23 cellular contexts compared by ENCODE assay signal in the genomic region with DNA sequence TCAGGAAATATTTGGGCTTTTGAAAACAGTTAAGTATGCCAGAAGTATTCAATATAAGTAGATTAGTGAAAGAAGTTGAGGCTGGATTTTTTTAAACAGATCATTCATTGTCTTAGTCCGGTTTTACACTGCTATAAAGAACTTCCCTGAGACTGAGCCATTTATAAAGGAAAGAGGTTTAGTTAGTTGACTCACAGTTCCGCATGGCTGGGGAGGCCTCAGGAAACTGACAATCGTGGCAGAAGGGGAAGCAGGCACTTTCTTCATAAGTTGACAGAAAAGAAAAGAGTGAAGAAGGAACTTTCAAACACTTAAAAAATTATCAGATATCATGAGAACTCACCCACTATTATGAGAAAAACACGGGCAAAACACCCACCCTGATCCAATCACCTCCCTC. TPM values are rescaled to one million over a fixed set of nuclear protein-coding genes. Genes with fewer than 3 reads are reported as not detected.
A peak's percentile ranks its signal among the peaks of the same experiment; 100 is the strongest.
DNase-seq lines count a peak whose midpoint lies in the region; ATAC-seq and TF ChIP-seq lines count a peak whose summit lies in the region.
"Had no signal": no experiment of that assay in that cellular context is flagged by ENCODE, and none has a peak within 500 bp of the region (broad histone marks: within the 10 kb centered on the region; RNA-seq: fewer than 3 reads in every experiment).

No MANE protein-coding gene starts in this region.

- H3K36me3 ChIP-seq in OCI-LY1 (ENCODE audit: insufficient read depth, low read length), result no peaks in the 10 kb centered on the region
- no peaks in the 10 kb centered on the region for H3K36me3 ChIP-seq in heart right ventricle
- H3K36me3 ChIP-seq: ovary, transverse colon had no signal

- WGBS in heart right ventricle, 2 donors, result 50 to 52% methylated on average over 4 of the region's 4 CpGs

- no peaks in the 10 kb centered on the region for H3K9me2 ChIP-seq in OCI-LY1 (ENCODE audit: low read depth, low read length)

- no peaks in the 10 kb centered on the region for H4K20me1 ChIP-seq in OCI-LY1 (ENCODE audit: insufficient read depth, low read length)

- DNase-seq in AML-193 (lab: John Stamatoyannopoulos, UW) (peak; percentile 41 to 44), heart right ventricle (no peak), HT-29 (ENCODE audit: low spot score) (no peak), omental fat pad (ENCODE audit: low spot score) (no peak)
- DNase-seq: activated CD4-positive, alpha-beta T cell treated with anti-CD3 and anti-CD28 coated beads, Interleukin-2, amount 50 U/mL, for 48 hours; activated T-cell treated with anti-CD3 and anti-CD28 coated beads, Interleukin-2, amount 50 U/mL, for 1 hour; CD4-positive, alpha-beta memory T cell; DMS79 treated with DMSO at 0.1 percent for 48 hours; NCI-H146; NCI-H2171 treated with DMSO at 0.1 percent for 48 hours; NCI-H69; ovary; RPMI8226; stimulated activated naive CD4-positive, alpha-beta T cell treated with Interleukin-2 at 50 U/mL for 16 hours; T-helper 1 cell; transverse colon had no signal

- peak overlapping the region; percentile 87 for H3K27ac ChIP-seq in OCI-LY1 (ENCODE audit: low read depth, low read length, poor library complexity, severe bottlenecking)
- H3K27ac ChIP-seq in heart right ventricle, result no peak overlapping the region
- H3K27ac ChIP-seq: ovary, transverse colon had no signal

- H3K79me2 ChIP-seq in OCI-LY1 (ENCODE audit: insufficient read depth, low read length), result no peaks in the 10 kb centered on the region

- H3K9ac ChIP-seq in OCI-LY1 (ENCODE audit: low read length), result peak overlapping the region; percentile 22; the same call in 1 of the 2 replicates

- peak overlapping the region; percentile 26; the same call in 1 of the 2 replicates for H3K4me2 ChIP-seq in OCI-LY1 (ENCODE audit: low read length)

- ATAC-seq in GM18909 (IDR thresholded peaks at IDR 0.05; ENCODE audit: poor library complexity, unreplicated experiment) (peak; percentile 61), HG03432 (IDR thresholded peaks at IDR 0.05; ENCODE audit: unreplicated experiment) (peak; percentile 85), heart right ventricle (no peak), omental fat pad (ENCODE audit: low FRiP score) (no peak), HG03469 (IDR thresholded peaks at IDR 0.05; ENCODE audit: unreplicated experiment) (no peak)
- ATAC-seq: sciatic nerve had no signal

- H3K9me3 ChIP-seq in OCI-LY1 (ENCODE audit: low read length) (no peaks in the 10 kb centered on the region), heart right ventricle (peaks cover 0 to 4% (median 0%) of the 10 kb centered on the region in 11 donors)
- H3K9me3 ChIP-seq: ovary, transverse colon had no signal

- H2AFZ ChIP-seq in OCI-LY1 (ENCODE audit: low read length), result no peak overlapping the region

- TF ChIP-seq CTCF in OCI-LY1 (IDR thresholded peaks at IDR 0.05; ENCODE audit: low read length), result no peak
- TF ChIP-seq CTCF in heart right ventricle (IDR thresholded peaks at IDR 0.05), result no peak
- no peak for TF ChIP-seq CTCF in omental fat pad (IDR thresholded peaks at IDR 0.05)

- H3K27me3 ChIP-seq in OCI-LY1 (ENCODE audit: insufficient read depth, low read length), result no peaks in the 10 kb centered on the region
- no peaks in the 10 kb centered on the region for H3K27me3 ChIP-seq in heart right ventricle
- H3K27me3 ChIP-seq: ovary, transverse colon had no signal

- H3F3A ChIP-seq in OCI-LY1 (ENCODE audit: insufficient read depth, low read length), result no peaks in the 10 kb centered on the region

- peaks cover 24% of the 10 kb centered on the region for H3K4me1 ChIP-seq in OCI-LY1 (ENCODE audit: insufficient read depth, low read length, severe bottlenecking)
- H3K4me1 ChIP-seq in heart right ventricle, result no peaks in the 10 kb centered on the region
- H3K4me1 ChIP-seq: transverse colon had no signal

- H3K4me3 ChIP-seq in OCI-LY1 (ENCODE audit: low read depth, low read length, poor library complexity, severe bottlenecking), result no peak overlapping the region
- H3K4me3 ChIP-seq in heart right ventricle, result no peak overlapping the region
- H3K4me3 ChIP-seq: ovary, transverse colon had no signal

- intact Hi-C loops in heart right ventricle (cut with DNase I), result no loop called here

RNA-seq across cellular contexts. Expression of a gene that starts 31.1 kb away (rescaled TPM):
- total RNA-seq in heart right ventricle (not detected), omental fat pad (not detected)
- not detected for polyA plus RNA-seq in heart right ventricle
- total RNA-seq in HT-29 (2014; rRNA removed; shearing (Covaris generic)), result not detected in 2 replicates
- total RNA-seq: CD4-positive, alpha-beta memory T cell; fibroblast of lung; lung microvascular endothelial cell; ovary; sciatic nerve; transverse colon had no signal
- polyA plus RNA-seq: CD4-positive, alpha-beta memory T cell; fibroblast of lung; ovary had no signal

Comparison
In these comparisons a context has a peak if more than half of its experiments do, and no peak if none do; other contexts are left out.
1. DNase-seq: peak in AML-193 (2 of 2); none in heart right ventricle (0 of 2), HT-29 (single experiment) and omental fat pad (single experiment).
2. ATAC-seq: peak in GM18909 (single experiment) and HG03432 (single experiment); none in heart right ventricle (0 of 8), omental fat pad (single experiment) and HG03469 (single experiment).